ENCODE assay signal across 2 cellular contexts in the genomic region with DNA sequence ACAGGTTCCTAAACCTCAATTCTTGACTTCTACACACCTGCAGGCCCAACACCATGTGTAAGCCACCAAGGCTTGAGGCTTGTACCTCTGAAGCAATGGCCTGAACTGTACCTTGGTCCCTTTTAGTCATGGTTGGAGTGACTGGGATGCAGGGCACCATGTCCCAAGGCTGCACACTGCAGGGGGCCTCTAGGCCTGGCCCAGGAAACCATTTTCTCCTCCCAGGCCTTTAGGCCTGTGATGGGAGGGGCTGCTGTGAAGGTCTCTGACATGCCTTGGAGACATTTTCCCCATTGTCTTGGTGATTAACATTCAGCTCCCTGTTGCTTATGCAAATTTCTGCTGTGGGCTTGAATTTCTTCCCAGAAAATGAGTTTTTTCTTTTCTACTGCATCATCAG.
TF ChIP-seq lines count a peak whose summit lies in the region.

No MANE protein-coding gene starts in this region.

TF ChIP-seq in GM23338, 12 proteins besides CTCF, POLR2A, EP300 and RAD21:
- no peak for TF ChIP-seq EZH2 (IDR thresholded peaks at IDR 0.05; ENCODE audit: low read depth, unreplicated experiment)
- TF ChIP-seq, protein P1, sequence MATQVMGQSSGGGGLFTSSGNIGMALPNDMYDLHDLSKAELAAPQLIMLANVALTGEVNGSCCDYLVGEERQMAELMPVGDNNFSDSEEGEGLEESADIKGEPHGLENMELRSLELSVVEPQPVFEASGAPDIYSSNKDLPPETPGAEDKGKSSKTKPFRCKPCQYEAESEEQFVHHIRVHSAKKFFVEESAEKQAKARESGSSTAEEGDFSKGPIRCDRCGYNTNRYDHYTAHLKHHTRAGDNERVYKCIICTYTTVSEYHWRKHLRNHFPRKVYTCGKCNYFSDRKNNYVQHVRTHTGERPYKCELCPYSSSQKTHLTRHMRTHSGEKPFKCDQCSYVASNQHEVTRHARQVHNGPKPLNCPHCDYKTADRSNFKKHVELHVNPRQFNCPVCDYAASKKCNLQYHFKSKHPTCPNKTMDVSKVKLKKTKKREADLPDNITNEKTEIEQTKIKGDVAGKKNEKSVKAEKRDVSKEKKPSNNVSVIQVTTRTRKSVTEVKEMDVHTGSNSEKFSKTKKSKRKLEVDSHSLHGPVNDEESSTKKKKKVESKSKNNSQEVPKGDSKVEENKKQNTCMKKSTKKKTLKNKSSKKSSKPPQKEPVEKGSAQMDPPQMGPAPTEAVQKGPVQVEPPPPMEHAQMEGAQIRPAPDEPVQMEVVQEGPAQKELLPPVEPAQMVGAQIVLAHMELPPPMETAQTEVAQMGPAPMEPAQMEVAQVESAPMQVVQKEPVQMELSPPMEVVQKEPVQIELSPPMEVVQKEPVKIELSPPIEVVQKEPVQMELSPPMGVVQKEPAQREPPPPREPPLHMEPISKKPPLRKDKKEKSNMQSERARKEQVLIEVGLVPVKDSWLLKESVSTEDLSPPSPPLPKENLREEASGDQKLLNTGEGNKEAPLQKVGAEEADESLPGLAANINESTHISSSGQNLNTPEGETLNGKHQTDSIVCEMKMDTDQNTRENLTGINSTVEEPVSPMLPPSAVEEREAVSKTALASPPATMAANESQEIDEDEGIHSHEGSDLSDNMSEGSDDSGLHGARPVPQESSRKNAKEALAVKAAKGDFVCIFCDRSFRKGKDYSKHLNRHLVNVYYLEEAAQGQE (IDR thresholded peaks at IDR 0.05; ENCODE audit: unreplicated experiment) = no peak
- TF ChIP-seq, protein P2, sequence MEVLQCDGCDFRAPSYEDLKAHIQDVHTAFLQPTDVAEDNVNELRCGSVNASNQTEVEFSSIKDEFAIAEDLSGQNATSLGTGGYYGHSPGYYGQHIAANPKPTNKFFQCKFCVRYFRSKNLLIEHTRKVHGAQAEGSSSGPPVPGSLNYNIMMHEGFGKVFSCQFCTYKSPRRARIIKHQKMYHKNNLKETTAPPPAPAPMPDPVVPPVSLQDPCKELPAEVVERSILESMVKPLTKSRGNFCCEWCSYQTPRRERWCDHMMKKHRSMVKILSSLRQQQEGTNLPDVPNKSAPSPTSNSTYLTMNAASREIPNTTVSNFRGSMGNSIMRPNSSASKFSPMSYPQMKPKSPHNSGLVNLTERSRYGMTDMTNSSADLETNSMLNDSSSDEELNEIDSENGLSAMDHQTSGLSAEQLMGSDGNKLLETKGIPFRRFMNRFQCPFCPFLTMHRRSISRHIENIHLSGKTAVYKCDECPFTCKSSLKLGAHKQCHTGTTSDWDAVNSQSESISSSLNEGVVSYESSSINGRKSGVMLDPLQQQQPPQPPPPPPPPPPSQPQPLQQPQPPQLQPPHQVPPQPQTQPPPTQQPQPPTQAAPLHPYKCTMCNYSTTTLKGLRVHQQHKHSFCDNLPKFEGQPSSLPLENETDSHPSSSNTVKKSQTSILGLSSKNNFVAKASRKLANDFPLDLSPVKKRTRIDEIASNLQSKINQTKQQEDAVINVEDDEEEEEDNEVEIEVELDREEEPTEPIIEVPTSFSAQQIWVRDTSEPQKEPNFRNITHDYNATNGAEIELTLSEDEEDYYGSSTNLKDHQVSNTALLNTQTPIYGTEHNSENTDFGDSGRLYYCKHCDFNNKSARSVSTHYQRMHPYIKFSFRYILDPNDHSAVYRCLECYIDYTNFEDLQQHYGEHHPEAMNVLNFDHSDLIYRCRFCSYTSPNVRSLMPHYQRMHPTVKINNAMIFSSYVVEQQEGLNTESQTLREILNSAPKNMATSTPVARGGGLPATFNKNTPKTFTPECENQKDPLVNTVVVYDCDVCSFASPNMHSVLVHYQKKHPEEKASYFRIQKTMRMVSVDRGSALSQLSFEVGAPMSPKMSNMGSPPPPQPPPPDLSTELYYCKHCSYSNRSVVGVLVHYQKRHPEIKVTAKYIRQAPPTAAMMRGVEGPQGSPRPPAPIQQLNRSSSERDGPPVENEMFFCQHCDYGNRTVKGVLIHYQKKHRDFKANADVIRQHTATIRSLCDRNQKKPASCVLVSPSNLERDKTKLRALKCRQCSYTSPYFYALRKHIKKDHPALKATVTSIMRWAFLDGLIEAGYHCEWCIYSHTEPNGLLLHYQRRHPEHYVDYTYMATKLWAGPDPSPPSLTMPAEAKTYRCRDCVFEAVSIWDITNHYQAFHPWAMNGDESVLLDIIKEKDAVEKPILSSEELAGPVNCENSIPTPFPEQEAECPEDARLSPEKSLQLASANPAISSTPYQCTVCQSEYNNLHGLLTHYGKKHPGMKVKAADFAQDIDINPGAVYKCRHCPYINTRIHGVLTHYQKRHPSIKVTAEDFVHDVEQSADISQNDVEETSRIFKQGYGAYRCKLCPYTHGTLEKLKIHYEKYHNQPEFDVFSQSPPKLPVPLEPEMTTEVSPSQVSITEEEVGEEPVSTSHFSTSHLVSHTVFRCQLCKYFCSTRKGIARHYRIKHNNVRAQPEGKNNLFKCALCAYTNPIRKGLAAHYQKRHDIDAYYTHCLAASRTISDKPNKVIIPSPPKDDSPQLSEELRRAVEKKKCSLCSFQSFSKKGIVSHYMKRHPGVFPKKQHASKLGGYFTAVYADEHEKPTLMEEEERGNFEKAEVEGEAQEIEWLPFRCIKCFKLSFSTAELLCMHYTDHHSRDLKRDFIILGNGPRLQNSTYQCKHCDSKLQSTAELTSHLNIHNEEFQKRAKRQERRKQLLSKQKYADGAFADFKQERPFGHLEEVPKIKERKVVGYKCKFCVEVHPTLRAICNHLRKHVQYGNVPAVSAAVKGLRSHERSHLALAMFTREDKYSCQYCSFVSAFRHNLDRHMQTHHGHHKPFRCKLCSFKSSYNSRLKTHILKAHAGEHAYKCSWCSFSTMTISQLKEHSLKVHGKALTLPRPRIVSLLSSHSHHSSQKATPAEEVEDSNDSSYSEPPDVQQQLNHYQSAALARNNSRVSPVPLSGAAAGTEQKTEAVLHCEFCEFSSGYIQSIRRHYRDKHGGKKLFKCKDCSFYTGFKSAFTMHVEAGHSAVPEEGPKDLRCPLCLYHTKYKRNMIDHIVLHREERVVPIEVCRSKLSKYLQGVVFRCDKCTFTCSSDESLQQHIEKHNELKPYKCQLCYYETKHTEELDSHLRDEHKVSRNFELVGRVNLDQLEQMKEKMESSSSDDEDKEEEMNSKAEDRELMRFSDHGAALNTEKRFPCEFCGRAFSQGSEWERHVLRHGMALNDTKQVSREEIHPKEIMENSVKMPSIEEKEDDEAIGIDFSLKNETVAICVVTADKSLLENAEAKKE (CRISPR knock-in tag; IDR thresholded peaks at IDR 0.05) = no peak
TF ChIP-seq in GM23338: peak in this region for 0.

TF ChIP-seq in K562, 482 proteins besides CTCF, POLR2A, EP300 and RAD21 (continued from another document):
- TF ChIP-seq, protein P3, sequence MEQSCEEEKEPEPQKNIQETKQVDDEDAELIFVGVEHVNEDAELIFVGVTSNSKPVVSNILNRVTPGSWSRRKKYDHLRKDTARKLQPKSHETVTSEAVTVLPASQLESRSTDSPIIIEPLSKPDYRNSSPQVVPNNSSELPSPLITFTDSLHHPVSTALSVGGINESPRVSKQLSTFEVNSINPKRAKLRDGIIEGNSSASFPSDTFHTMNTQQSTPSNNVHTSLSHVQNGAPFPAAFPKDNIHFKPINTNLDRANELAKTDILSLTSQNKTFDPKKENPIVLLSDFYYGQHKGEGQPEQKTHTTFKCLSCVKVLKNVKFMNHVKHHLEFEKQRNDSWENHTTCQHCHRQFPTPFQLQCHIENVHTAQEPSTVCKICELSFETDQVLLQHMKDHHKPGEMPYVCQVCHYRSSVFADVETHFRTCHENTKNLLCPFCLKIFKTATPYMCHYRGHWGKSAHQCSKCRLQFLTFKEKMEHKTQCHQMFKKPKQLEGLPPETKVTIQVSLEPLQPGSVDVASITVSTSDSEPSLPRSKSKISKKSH (CRISPR knock-in tag; IDR thresholded peaks at IDR 0.05) = no peak
